ENCODE assay signal across 8 cellular contexts in genomic region chr7:99380032-99380822, GRCh38. TPM values are rescaled to one million over a fixed set of nuclear protein-coding genes. Genes with fewer than 3 reads are reported as not detected.
DNase-seq lines count a peak whose midpoint lies in the region; ATAC-seq and TF ChIP-seq lines count a peak whose summit lies in the region.

No MANE protein-coding gene starts in this region.

- TF ChIP-seq CTCF in endodermal cell (conservative IDR thresholded peaks at IDR 0.05) (no peak), natural killer cell (IDR thresholded peaks at IDR 0.05) (no peak)

- H3K27ac ChIP-seq in endodermal cell (ENCODE audit: low read depth, low read length) = no peak overlapping the region
- H3K27ac ChIP-seq in aorta (ENCODE audit: low read depth in 1 of 2, low read length in 2 of 2) = peak overlapping the region; percentile 28 to 94

- DNase-seq in Right ventricle myocardium inferior (ENCODE audit: missing footprints) (peak; percentile 73), cardiac septum (ENCODE audit: low spot score) (no peak), T-cell (peak in 8 of 34 experiments; percentile 13 to 50 (median 25)), endodermal cell (no peak), natural killer cell (peak; percentile 36), aorta (peak in 1 of 2 donors; percentile 75), T-helper 9 cell (no peak)

- H3K9ac ChIP-seq in endodermal cell (ENCODE audit: extremely low read depth, low read length, poor library complexity, severe bottlenecking) = no peak overlapping the region

- H3K4me3 Mint-ChIP-seq in T-cell = peak overlapping the region; percentile 68 to 78 (median 72)
- H3K4me3 Mint-ChIP-seq in endodermal cell = no peak overlapping the region
- H3K4me3 Mint-ChIP-seq in natural killer cell = peak overlapping the region; percentile 87

- H3K27ac Mint-ChIP-seq in T-cell (peak overlapping the region; percentile 93 to 95), endodermal cell (peak overlapping the region; percentile 87), natural killer cell (peak overlapping the region; percentile 97)

- 91 to 94% methylated on average over 9 to 12 of the region's 12 CpGs for WGBS in endodermal cell (ENCODE audit: insufficient coverage in 1 of 2, insufficient read length in 1 of 2), 2 experiments
- 61 to 64% methylated on average over 12 of the region's 12 CpGs for WGBS in aorta, 2 donors

- ATAC-seq in Right ventricle myocardium inferior = peak; percentile 44
- ATAC-seq in HG03103 (IDR thresholded peaks at IDR 0.05; ENCODE audit: low read depth, unreplicated experiment) = peak; percentile 41
- peak in 2 of 4 experiments; percentile 2 to 13 for ATAC-seq in T-cell (replicated peaks in 1 of 4)
- ATAC-seq in natural killer cell = peak; percentile 11 to 33 (median 33)
- peak; percentile 65 for ATAC-seq in aorta (ENCODE audit: low FRiP score)

- H3K9me3 Mint-ChIP-seq in T-cell (no peaks in the 10 kb centered on the region), endodermal cell (no peaks in the 10 kb centered on the region), natural killer cell (no peaks in the 10 kb centered on the region)

- H3K4me1 ChIP-seq in endodermal cell (ENCODE audit: control insufficient read depth, insufficient read depth, low read length) (no peaks in the 10 kb centered on the region), aorta (ENCODE audit: control insufficient read depth in 1 of 2, insufficient read depth in 2 of 2, low read length in 2 of 2) (no peaks in the 10 kb centered on the region)

- peaks cover 17% of the 10 kb centered on the region for H3K36me3 Mint-ChIP-seq in T-cell
- peaks cover 26% of the 10 kb centered on the region for H3K36me3 Mint-ChIP-seq in endodermal cell (ENCODE audit: low read depth)
- no peaks in the 10 kb centered on the region for H3K36me3 Mint-ChIP-seq in natural killer cell

- H3K36me3 ChIP-seq in endodermal cell (ENCODE audit: control insufficient read depth, insufficient read depth, low read length) = peaks cover 10% of the 10 kb centered on the region
- no peaks in the 10 kb centered on the region for H3K36me3 ChIP-seq in aorta (ENCODE audit: control insufficient read depth in 1 of 2, insufficient read depth in 2 of 2, low read length in 1 of 2)

- CTCF ChIA-PET in T-cell (lab: Charles Lee) = interaction anchor here in 1 of 2 donors (0.8 to 1.2 kb wide), 2 partner anchors 13 to 29 kb away, joined by 3 to 4 read pairs; partner anchors contain the start of genes BUD31 and PDAP1

- H3K4me3 ChIP-seq in endodermal cell (ENCODE audit: low read length) = no peak overlapping the region
- no peak overlapping the region for H3K4me3 ChIP-seq in aorta (ENCODE audit: low read length in 2 of 2)

- no peaks in the 10 kb centered on the region for H3K9me3 ChIP-seq in endodermal cell (ENCODE audit: control insufficient read depth, low read length)
- H3K9me3 ChIP-seq in aorta (ENCODE audit: control insufficient read depth, low read length) = no peaks in the 10 kb centered on the region

- H3K4me1 Mint-ChIP-seq in T-cell = peaks cover 63 to 70% (median 64%) of the 10 kb centered on the region in 3 donors
- H3K4me1 Mint-ChIP-seq in endodermal cell = peaks cover 7% of the 10 kb centered on the region
- peaks cover 44 to 61% of the 10 kb centered on the region in 2 donors for H3K4me1 Mint-ChIP-seq in natural killer cell

- intact Hi-C loops in Right ventricle myocardium inferior (cut with DNase I) = no loop called here
- intact Hi-C loops in cardiac septum (cut with DNase I) = no loop called here
- intact Hi-C loops in natural killer cell (cut with micrococcal nuclease) = no loop called here
- intact Hi-C loops in aorta (cut with DNase I) = no loop called here

- H3K27me3 Mint-ChIP-seq in T-cell (no peaks in the 10 kb centered on the region), endodermal cell (ENCODE audit: insufficient read depth) (no peaks in the 10 kb centered on the region), natural killer cell (ENCODE audit: low read depth in 2 of 2) (no peaks in the 10 kb centered on the region)

- POLR2A ChIA-PET in T-cell (lab: Charles Lee) = interaction anchor here in 1 of 2 donors (1.0 kb wide), 2 partner anchors 13 to 29 kb away, joined by 3 to 7 read pairs; partner anchors contain the start of genes BUD31 and PDAP1

- no peaks in the 10 kb centered on the region for H3K27me3 ChIP-seq in endodermal cell (ENCODE audit: control insufficient read depth, insufficient read depth, low read length, poor library complexity, severe bottlenecking)
- no peaks in the 10 kb centered on the region for H3K27me3 ChIP-seq in aorta (ENCODE audit: control insufficient read depth in 1 of 2, insufficient read depth in 2 of 2, low read length in 1 of 2)

RNA-seq across cellular contexts. Expression of gene ARPC1B, which starts 5.7 kb away (rescaled TPM):
- 51.1 TPM for total RNA-seq in Right ventricle myocardium inferior
- 40.4 TPM for total RNA-seq in cardiac septum
- total RNA-seq in T-cell = 100 to 1,000 TPM; 131 to 232 (median 203) TPM
- total RNA-seq in endodermal cell = 10 to 100 TPM; 53.3 to 73.9 TPM
- polyA plus RNA-seq in endodermal cell (2013, experiment 1 of 2) = 41.0 TPM
- 48.7 TPM for polyA plus RNA-seq in endodermal cell (2013, experiment 2 of 2)
- 100 to 1,000 TPM; 161 to 184 (median 179) TPM for total RNA-seq in natural killer cell
- 100 to 1,000 TPM; 134 to 172 TPM for total RNA-seq in aorta
- 100 to 1,000 TPM; 153 to 262 TPM for polyA plus RNA-seq in aorta

RNA-seq across cellular contexts. Expression of gene PDAP1, which starts 28.2 kb away (rescaled TPM):
- total RNA-seq in Right ventricle myocardium inferior (107 TPM), cardiac septum (95.6 TPM), T-cell (10 to 100 TPM; 48.1 to 75.7 (median 67.4) TPM), endodermal cell (100 to 1,000 TPM; 147 to 165 TPM), natural killer cell (10 to 100 TPM; 55.3 to 60.6 (median 59.3) TPM), aorta (10 to 100 TPM; 74.8 to 94.9 TPM)
- polyA plus RNA-seq in endodermal cell (2013, experiment 1 of 2) = 130 TPM
- polyA plus RNA-seq in endodermal cell (2013, experiment 2 of 2) = 130 TPM
- 100 to 1,000 TPM; 174 to 223 TPM for polyA plus RNA-seq in aorta

RNA-seq across cellular contexts. Expression of gene BUD31, which starts 28.5 kb away (rescaled TPM):
- 38.1 TPM for total RNA-seq in Right ventricle myocardium inferior
- total RNA-seq in cardiac septum = 46.5 TPM
- 100 to 1,000 TPM in 1 of 5 donors, 10 to 100 TPM in 4; 63.2 to 127 (median 82.3) TPM for total RNA-seq in T-cell
- 100 to 1,000 TPM; 102 to 117 TPM for total RNA-seq in endodermal cell
- polyA plus RNA-seq in endodermal cell (2013, experiment 1 of 2) = 89.0 TPM
- 90.0 TPM for polyA plus RNA-seq in endodermal cell (2013, experiment 2 of 2)
- total RNA-seq in natural killer cell = 100 to 1,000 TPM; 145 to 190 (median 187) TPM
- 10 to 100 TPM; 53.5 to 57.0 TPM for total RNA-seq in aorta
- 100 to 1,000 TPM in 1 of 2 donors, 10 to 100 TPM in 1; 89.1 to 135 TPM for polyA plus RNA-seq in aorta

RNA-seq across cellular contexts. Expression of gene ARPC1A, which starts 54.5 kb away (rescaled TPM):
- total RNA-seq in Right ventricle myocardium inferior = 139 TPM
- 116 TPM for total RNA-seq in cardiac septum
- total RNA-seq in T-cell = 10 to 100 TPM; 30.6 to 49.1 (median 40.4) TPM
- 100 to 1,000 TPM; 150 to 154 TPM for total RNA-seq in endodermal cell
- polyA plus RNA-seq in endodermal cell (2013, experiment 1 of 2) = 131 TPM
- polyA plus RNA-seq in endodermal cell (2013, experiment 2 of 2) = 130 TPM
- 10 to 100 TPM; 38.1 to 48.1 (median 47.9) TPM for total RNA-seq in natural killer cell
- 100 to 1,000 TPM in 1 of 2 donors, 10 to 100 TPM in 1; 99.9 to 106 TPM for total RNA-seq in aorta
- 100 to 1,000 TPM in 1 of 2 donors, 10 to 100 TPM in 1; 95.1 to 227 TPM for polyA plus RNA-seq in aorta

RNA-seq across cellular contexts. Expression of gene PTCD1, which starts 58.4 kb away (rescaled TPM):
- 3.6 TPM for total RNA-seq in Right ventricle myocardium inferior
- total RNA-seq in cardiac septum = 3.4 TPM
- total RNA-seq in T-cell = 10 to 100 TPM in 3 of 5 donors, 1 to 10 TPM in 2; 5.4 to 11.6 (median 10.5) TPM
- 10 to 100 TPM; 11.9 to 12.5 TPM for total RNA-seq in endodermal cell
- polyA plus RNA-seq in endodermal cell (2013, experiment 1 of 2) = 5.8 TPM
- 5.2 TPM for polyA plus RNA-seq in endodermal cell (2013, experiment 2 of 2)
- total RNA-seq in natural killer cell = 1 to 10 TPM; 5.3 to 6.6 (median 6.4) TPM
- 1 to 10 TPM; 5.4 to 6.0 TPM for total RNA-seq in aorta
- polyA plus RNA-seq in aorta = 1 to 10 TPM in 1 of 2 donors, under 1 TPM in 1; 0.63 to 5.5 TPM

Comparison
In these comparisons a context has a peak if more than half of its experiments do, and no peak if none do; other contexts are left out.
1. DNase-seq: peak in Right ventricle myocardium inferior (single experiment) and natural killer cell (single experiment); none in cardiac septum (single experiment), endodermal cell (single experiment) and T-helper 9 cell (single experiment).
2. Peak in every context shown above with its lines, with median percentiles within 50 percentile points of each other: H3K27ac Mint-ChIP-seq.